In genomic region chr18:23056315-23056714, GRCh38 we compare ENCODE assay signal across 20 cellular contexts.
"Had no signal": no experiment of that assay in that cellular context is flagged by ENCODE, and none has a peak within 500 bp of the region (broad histone marks: within the 10 kb centered on the region; RNA-seq: fewer than 3 reads in every experiment).

No MANE protein-coding gene starts in this region.

- H3K36me3 ChIP-seq: esophagus squamous epithelium, sigmoid colon, spleen, thyroid gland had no signal

- H3K4me3 Mint-ChIP-seq: effector memory CD8-positive, alpha-beta T cell; mesothelial cell of epicardium; naive thymus-derived CD4-positive, alpha-beta T cell; nephron progenitor cell; stimulated activated naive CD8-positive, alpha-beta T cell treated with anti-CD3 and anti-CD28 coated beads, Interleukin-15, amount 100 ng/mL, for 72 hours had no signal

- ATAC-seq: effector memory CD8-positive, alpha-beta T cell; mucosa of descending colon; naive thymus-derived CD4-positive, alpha-beta T cell; psoas muscle; right cardiac atrium; stimulated activated naive CD8-positive, alpha-beta T cell treated with anti-CD3 and anti-CD28 coated beads, Interleukin-15, amount 100 ng/mL, for 72 hours had no signal

- H3K4me1 Mint-ChIP-seq: stimulated activated naive CD8-positive, alpha-beta T cell treated with anti-CD3 and anti-CD28 coated beads, Interleukin-15, amount 100 ng/mL, for 72 hours had no signal

- H3K4me3 ChIP-seq: esophagus squamous epithelium, mucosa of descending colon, psoas muscle, sigmoid colon, skin epidermis, spleen, thyroid gland had no signal

- H3K9me3 ChIP-seq: esophagus squamous epithelium, mucosa of descending colon, psoas muscle, sigmoid colon, spleen, thyroid gland had no signal

- H3K36me3 Mint-ChIP-seq: mesothelial cell of epicardium; naive thymus-derived CD4-positive, alpha-beta T cell had no signal

- H3K4me1 ChIP-seq: psoas muscle, thyroid gland had no signal

- H3K27ac ChIP-seq: esophagus squamous epithelium, psoas muscle, sigmoid colon, skin epidermis, spleen, thyroid gland had no signal

- DNase-seq: cortex of kidney; effector memory CD8-positive, alpha-beta T cell; erythroblast; esophagus squamous epithelium; hypothalamus; mesenchymal stem cell; mucosa of descending colon; naive thymus-derived CD4-positive, alpha-beta T cell; nephron progenitor cell; nucleus accumbens; psoas muscle; right cardiac atrium; sigmoid colon; spleen; stimulated activated naive CD4-positive, alpha-beta T cell; stimulated activated naive CD8-positive, alpha-beta T cell treated with anti-CD3 and anti-CD28 coated beads, Interleukin-15, amount 100 ng/mL, for 72 hours; thyroid gland; trophoblast cell had no signal

- H3K27ac Mint-ChIP-seq: effector memory CD8-positive, alpha-beta T cell; mesothelial cell of epicardium; nephron progenitor cell had no signal

- H3K27me3 ChIP-seq: esophagus squamous epithelium, sigmoid colon, thyroid gland had no signal

- H3K9me3 Mint-ChIP-seq: effector memory CD8-positive, alpha-beta T cell; mesothelial cell of epicardium; nephron progenitor cell; stimulated activated naive CD8-positive, alpha-beta T cell treated with anti-CD3 and anti-CD28 coated beads, Interleukin-15, amount 100 ng/mL, for 72 hours had no signal
